In the genomic region with DNA sequence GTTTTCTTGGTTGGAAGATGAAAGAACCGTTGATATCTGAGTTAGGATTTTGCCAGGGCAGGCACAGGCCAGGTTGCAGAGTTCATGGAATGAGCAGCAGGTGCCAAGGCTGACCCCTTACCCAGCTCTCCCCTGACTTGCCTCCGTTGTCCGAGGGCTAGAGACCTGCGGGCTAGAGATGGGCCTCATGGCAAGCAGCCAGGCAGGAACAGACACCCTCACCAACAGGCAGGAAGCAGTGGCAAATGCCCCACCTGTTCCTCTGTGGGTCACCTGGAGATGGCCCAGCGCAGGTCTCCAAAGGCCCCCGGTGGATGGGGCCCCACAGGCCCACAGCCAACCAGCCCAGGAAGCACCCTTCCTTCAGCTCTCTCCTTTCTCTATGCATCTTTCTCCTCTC, we compare ENCODE assay signal across 23 cellular contexts.
"Had no signal": no experiment of that assay in that cellular context is flagged by ENCODE, and none has a peak within 500 bp of the region (broad histone marks: within the 10 kb centered on the region; RNA-seq: fewer than 3 reads in every experiment).

No MANE protein-coding gene starts in this region.

- H3K4me3 Mint-ChIP-seq: activated CD4-positive, alpha-beta memory T cell treated with anti-CD3 and anti-CD28 coated beads, Interleukin-2, amount 10 ng/mL, durations not matched to agents 7 days and 5 days; activated CD4-positive, alpha-beta T cell treated with anti-CD3 and anti-CD28 coated beads for 36 hours; activated naive CD4-positive, alpha-beta T cell treated with anti-CD3 and anti-CD28 coated beads, Interleukin-2, amount 10 ng/mL, durations not matched to agents 7 days and 5 days; activated naive CD8-positive, alpha-beta T cell treated with anti-CD3 and anti-CD28 coated beads for 36 hours; T-helper 2 cell treated with Interferon-gamma antibody and Interleukin-4, amounts not matched to agents 5 μg/mL and 100 μg/mL, for 36 hours had no signal

- DNase-seq: activated CD4-positive, alpha-beta memory T cell treated with anti-CD3 and anti-CD28 coated beads, Interleukin-2, amount 10 ng/mL, durations not matched to agents 7 days and 5 days; activated CD4-positive, alpha-beta T cell treated with anti-CD3 and anti-CD28 coated beads for 36 hours; activated CD4-positive, alpha-beta T cell treated with anti-CD3 and anti-CD28 coated beads, Interleukin-2, amount 50 U/mL, for 1 hour; activated gamma-delta T cell; activated naive CD4-positive, alpha-beta T cell treated with anti-CD3 and anti-CD28 coated beads, Interleukin-2, amount 10 ng/mL, durations not matched to agents 7 days and 5 days; activated naive CD8-positive, alpha-beta T cell treated with anti-CD3 and anti-CD28 coated beads for 36 hours; MM.1S; NCI-H1105; NCI-H1436; NCI-H1694 treated with DMSO at 0.1 percent for 48 hours; NCI-H2029 treated with DMSO at 0.1 percent for 48 hours; NCI-H345; NCI-H510A; NCI-H526 treated with DMSO at 0.1 percent for 48 hours; SHP77; SW 1271; WERI-Rb-1 had no signal

- H3K27me3 ChIP-seq: Peyer's patch, SJSA1 had no signal

- H3K36me3 Mint-ChIP-seq: activated naive CD4-positive, alpha-beta T cell treated with anti-CD3 and anti-CD28 coated beads, Interleukin-2, amount 10 ng/mL, durations not matched to agents 7 days and 5 days; activated naive CD8-positive, alpha-beta T cell treated with anti-CD3 and anti-CD28 coated beads for 36 hours had no signal

- ATAC-seq: activated CD4-positive, alpha-beta T cell treated with anti-CD3 and anti-CD28 coated beads for 36 hours; SK-N-SH treated with all-trans-retinoic acid at 6 μM for 48 hours had no signal

- H3K36me3 ChIP-seq: Peyer's patch, SJSA1, WERI-Rb-1 had no signal

- H3K9me3 Mint-ChIP-seq: activated CD4-positive, alpha-beta memory T cell treated with anti-CD3 and anti-CD28 coated beads, Interleukin-2, amount 10 ng/mL, durations not matched to agents 7 days and 5 days; activated naive CD4-positive, alpha-beta T cell treated with anti-CD3 and anti-CD28 coated beads, Interleukin-2, amount 10 ng/mL, durations not matched to agents 7 days and 5 days; activated naive CD8-positive, alpha-beta T cell treated with anti-CD3 and anti-CD28 coated beads for 36 hours; T-helper 2 cell treated with Interferon-gamma antibody and Interleukin-4, amounts not matched to agents 5 μg/mL and 100 μg/mL, for 36 hours had no signal

- H3K27ac Mint-ChIP-seq: activated CD4-positive, alpha-beta memory T cell treated with anti-CD3 and anti-CD28 coated beads, Interleukin-2, amount 10 ng/mL, durations not matched to agents 7 days and 5 days; activated CD4-positive, alpha-beta T cell treated with anti-CD3 and anti-CD28 coated beads for 36 hours; activated naive CD4-positive, alpha-beta T cell treated with anti-CD3 and anti-CD28 coated beads, Interleukin-2, amount 10 ng/mL, durations not matched to agents 7 days and 5 days; activated naive CD8-positive, alpha-beta T cell treated with anti-CD3 and anti-CD28 coated beads for 36 hours; T-helper 2 cell treated with Interferon-gamma antibody and Interleukin-4, amounts not matched to agents 5 μg/mL and 100 μg/mL, for 36 hours had no signal

- H3K27ac ChIP-seq: KMS-11, RWPE1, SJSA1, WERI-Rb-1 had no signal

- H3K4me1 Mint-ChIP-seq: activated CD4-positive, alpha-beta memory T cell treated with anti-CD3 and anti-CD28 coated beads, Interleukin-2, amount 10 ng/mL, durations not matched to agents 7 days and 5 days; activated CD4-positive, alpha-beta T cell treated with anti-CD3 and anti-CD28 coated beads for 36 hours; activated naive CD4-positive, alpha-beta T cell treated with anti-CD3 and anti-CD28 coated beads, Interleukin-2, amount 10 ng/mL, durations not matched to agents 7 days and 5 days; activated naive CD8-positive, alpha-beta T cell treated with anti-CD3 and anti-CD28 coated beads for 36 hours had no signal

- H3K4me3 ChIP-seq: Peyer's patch, SJSA1 had no signal

- H3K9me3 ChIP-seq: Peyer's patch, SJSA1 had no signal
